19 cellular contexts compared by ENCODE assay signal in the genomic region with DNA sequence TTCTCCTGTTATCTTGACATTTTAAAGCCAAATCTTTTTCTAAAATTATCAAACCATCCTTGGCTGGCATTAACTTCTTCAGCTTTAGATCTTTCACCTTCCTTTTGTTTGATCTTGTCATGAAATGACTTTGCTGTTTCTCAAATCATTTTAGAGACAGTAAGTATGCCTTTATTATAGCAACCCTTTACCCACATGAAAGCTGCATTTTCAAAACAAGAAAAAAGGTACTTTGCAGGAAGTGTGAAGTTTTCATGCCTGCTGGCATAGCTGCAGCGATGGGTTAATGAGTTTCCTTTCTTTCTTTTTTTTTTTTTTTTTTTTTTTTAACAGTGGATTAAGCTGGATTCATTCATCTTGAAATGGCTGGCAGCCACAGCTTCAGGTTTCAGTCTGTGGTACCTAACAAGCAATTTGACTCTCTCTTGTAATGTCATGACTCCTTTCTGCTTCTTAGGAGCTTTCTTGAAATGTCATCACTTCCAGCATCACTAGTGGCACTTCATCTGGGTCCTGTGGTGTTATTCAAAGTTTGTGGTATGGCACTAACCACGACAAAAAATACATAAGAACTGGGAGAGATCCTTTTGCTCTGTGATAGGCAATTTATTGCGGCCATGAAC. TPM values are rescaled to one million over a fixed set of nuclear protein-coding genes. Genes with fewer than 3 reads are reported as not detected.
DNase-seq lines count a peak whose midpoint lies in the region; ATAC-seq and TF ChIP-seq lines count a peak whose summit lies in the region.
"Had no signal": no experiment of that assay in that cellular context is flagged by ENCODE, and none has a peak within 500 bp of the region (broad histone marks: within the 10 kb centered on the region; RNA-seq: fewer than 3 reads in every experiment).

No MANE protein-coding gene starts in this region.

- peaks cover 25% of the 10 kb centered on the region for H3K4me1 ChIP-seq in Loucy (ENCODE audit: insufficient read depth, low read length, poor library complexity, severe bottlenecking)
- H3K4me1 ChIP-seq: SJCRH30 had no signal

- H3K9me3 Mint-ChIP-seq in activated CD4-positive, alpha-beta T cell treated with anti-CD3 and anti-CD28 coated beads, Interleukin-2, amount 10 ng/mL, durations not matched to agents 7 days and 5 days, result peaks cover 33% of the 10 kb centered on the region
- peaks cover 26% of the 10 kb centered on the region for H3K9me3 Mint-ChIP-seq in activated naive CD8-positive, alpha-beta T cell (ENCODE audit: low read depth)

- H3K27me3 Mint-ChIP-seq in activated CD4-positive, alpha-beta T cell treated with anti-CD3 and anti-CD28 coated beads, Interleukin-2, amount 10 ng/mL, durations not matched to agents 7 days and 5 days, result no peaks in the 10 kb centered on the region
- no peaks in the 10 kb centered on the region for H3K27me3 Mint-ChIP-seq in activated naive CD8-positive, alpha-beta T cell
- H3K27me3 Mint-ChIP-seq: activated naive CD8-positive, alpha-beta T cell treated with anti-CD3 and anti-CD28 coated beads, Interleukin-2, amount 10 ng/mL, durations not matched to agents 7 days and 5 days; memory B cell had no signal

- H3K4me3 Mint-ChIP-seq in activated CD4-positive, alpha-beta T cell treated with anti-CD3 and anti-CD28 coated beads, Interleukin-2, amount 10 ng/mL, durations not matched to agents 7 days and 5 days, result no peak overlapping the region
- H3K4me3 Mint-ChIP-seq in activated naive CD8-positive, alpha-beta T cell, result no peak overlapping the region
- H3K4me3 Mint-ChIP-seq: activated naive CD8-positive, alpha-beta T cell treated with anti-CD3 and anti-CD28 coated beads, Interleukin-2, amount 10 ng/mL, durations not matched to agents 7 days and 5 days; memory B cell; neural crest cell had no signal

- DNase-seq in activated CD4-positive, alpha-beta T cell treated with anti-CD3 and anti-CD28 coated beads for 48 hours, result peak; percentile 32
- no peak for DNase-seq in activated CD4-positive, alpha-beta T cell treated with anti-CD3 and anti-CD28 coated beads, Interleukin-2, amount 10 ng/mL, durations not matched to agents 7 days and 5 days
- DNase-seq in islet precursor cell (no peak), NCI-H1694 (lab: John Stamatoyannopoulos, UW) (no peak), inferior parietal cortex (ENCODE audit: extremely low spot score) (no peak)
- DNase-seq: activated naive CD8-positive, alpha-beta T cell treated with anti-CD3 and anti-CD28 coated beads, Interleukin-2, amount 10 ng/mL, durations not matched to agents 7 days and 5 days; effector memory CD4-positive, alpha-beta T cell; kidney; NCI-H1436; NCI-H510A; retina; SJCRH30; T-helper 9 cell; trophoblast cell had no signal

- H3F3A ChIP-seq in Loucy (ENCODE audit: low read depth), result peaks cover 13% of the 10 kb centered on the region

- CTCF ChIA-PET in activated CD4-positive, alpha-beta T cell treated with anti-CD3 and anti-CD28 coated beads, Interleukin-2, amount 10 ng/mL, durations not matched to agents 7 days and 5 days (lab: Charles Lee), result interaction anchor here (1.0 to 1.3 kb wide), 2 partner anchors 10 to 12 kb away, joined by 3 read pairs; no protein-coding TSS in a partner anchor

- no peaks in the 10 kb centered on the region for H3K9me2 ChIP-seq in Loucy (replicated peaks; ENCODE audit: low read depth, low read length)

- H3K27ac Mint-ChIP-seq in activated CD4-positive, alpha-beta T cell treated with anti-CD3 and anti-CD28 coated beads, Interleukin-2, amount 10 ng/mL, durations not matched to agents 7 days and 5 days, result no peak overlapping the region
- H3K27ac Mint-ChIP-seq in activated naive CD8-positive, alpha-beta T cell, result peak overlapping the region; percentile 77
- H3K27ac Mint-ChIP-seq: activated naive CD8-positive, alpha-beta T cell treated with anti-CD3 and anti-CD28 coated beads, Interleukin-2, amount 10 ng/mL, durations not matched to agents 7 days and 5 days; memory B cell had no signal

- H2AFZ ChIP-seq in Loucy (ENCODE audit: low read length), result no peak overlapping the region

- peaks cover 22% of the 10 kb centered on the region for H3K4me1 Mint-ChIP-seq in activated CD4-positive, alpha-beta T cell treated with anti-CD3 and anti-CD28 coated beads, Interleukin-2, amount 10 ng/mL, durations not matched to agents 7 days and 5 days
- peaks cover 14% of the 10 kb centered on the region for H3K4me1 Mint-ChIP-seq in activated naive CD8-positive, alpha-beta T cell (ENCODE audit: low read depth)

- H3K4me3 ChIP-seq in Loucy (ENCODE audit: low read length, poor library complexity, severe bottlenecking), result no peak overlapping the region
- H3K4me3 ChIP-seq: SJCRH30 had no signal

- peaks cover 25% of the 10 kb centered on the region for H3K36me3 ChIP-seq in Loucy (ENCODE audit: insufficient read depth, low read length)

- H4K20me1 ChIP-seq in Loucy (ENCODE audit: insufficient read depth, low read length, poor library complexity, severe bottlenecking), result no peaks in the 10 kb centered on the region

- peaks cover 6% of the 10 kb centered on the region for H3K79me2 ChIP-seq in Loucy (ENCODE audit: insufficient read depth, low read length)

- peak; percentile 83 for ATAC-seq in GM18508 (IDR thresholded peaks at IDR 0.05; ENCODE audit: insufficient read depth, unreplicated experiment)

- peaks cover 67% of the 10 kb centered on the region for H3K36me3 Mint-ChIP-seq in activated CD4-positive, alpha-beta T cell treated with anti-CD3 and anti-CD28 coated beads, Interleukin-2, amount 10 ng/mL, durations not matched to agents 7 days and 5 days (ENCODE audit: low read depth)
- peaks cover 51% of the 10 kb centered on the region for H3K36me3 Mint-ChIP-seq in activated naive CD8-positive, alpha-beta T cell

- POLR2A ChIA-PET in activated CD4-positive, alpha-beta T cell treated with anti-CD3 and anti-CD28 coated beads, Interleukin-2, amount 10 ng/mL, durations not matched to agents 7 days and 5 days (lab: Charles Lee), result no interaction called here

- H3K9me3 ChIP-seq in Loucy (ENCODE audit: insufficient read depth, low read depth, low read length), result peaks cover 8% of the 10 kb centered on the region; the same call in 1 of the 2 replicates
- H3K9me3 ChIP-seq: SJCRH30 had no signal

- H3K4me2 ChIP-seq in Loucy (ENCODE audit: low read depth, low read length, poor library complexity, severe bottlenecking), result peak overlapping the region; percentile 4

- no peak for TF ChIP-seq CTCF in Loucy (conservative IDR thresholded peaks at IDR 0.05; ENCODE audit: low read length)

- H3K9ac ChIP-seq in Loucy (ENCODE audit: low read depth, low read length, poor library complexity, severe bottlenecking), result no peak overlapping the region

- no peaks in the 10 kb centered on the region for H3K27me3 ChIP-seq in Loucy (ENCODE audit: insufficient read depth, low read length, poor library complexity, severe bottlenecking)
- H3K27me3 ChIP-seq: SJCRH30 had no signal

RNA-seq across cellular contexts. Expression of a gene that starts 18.8 kb away (rescaled TPM):
- total RNA-seq in activated CD4-positive, alpha-beta T cell treated with anti-CD3 and anti-CD28 coated beads, Interleukin-2, amount 10 ng/mL, durations not matched to agents 7 days and 5 days, result 10 to 100 TPM; 11.7 to 12.0 TPM
